Comparison of ENCODE assay signal across 1 cellular context in the genomic region with DNA sequence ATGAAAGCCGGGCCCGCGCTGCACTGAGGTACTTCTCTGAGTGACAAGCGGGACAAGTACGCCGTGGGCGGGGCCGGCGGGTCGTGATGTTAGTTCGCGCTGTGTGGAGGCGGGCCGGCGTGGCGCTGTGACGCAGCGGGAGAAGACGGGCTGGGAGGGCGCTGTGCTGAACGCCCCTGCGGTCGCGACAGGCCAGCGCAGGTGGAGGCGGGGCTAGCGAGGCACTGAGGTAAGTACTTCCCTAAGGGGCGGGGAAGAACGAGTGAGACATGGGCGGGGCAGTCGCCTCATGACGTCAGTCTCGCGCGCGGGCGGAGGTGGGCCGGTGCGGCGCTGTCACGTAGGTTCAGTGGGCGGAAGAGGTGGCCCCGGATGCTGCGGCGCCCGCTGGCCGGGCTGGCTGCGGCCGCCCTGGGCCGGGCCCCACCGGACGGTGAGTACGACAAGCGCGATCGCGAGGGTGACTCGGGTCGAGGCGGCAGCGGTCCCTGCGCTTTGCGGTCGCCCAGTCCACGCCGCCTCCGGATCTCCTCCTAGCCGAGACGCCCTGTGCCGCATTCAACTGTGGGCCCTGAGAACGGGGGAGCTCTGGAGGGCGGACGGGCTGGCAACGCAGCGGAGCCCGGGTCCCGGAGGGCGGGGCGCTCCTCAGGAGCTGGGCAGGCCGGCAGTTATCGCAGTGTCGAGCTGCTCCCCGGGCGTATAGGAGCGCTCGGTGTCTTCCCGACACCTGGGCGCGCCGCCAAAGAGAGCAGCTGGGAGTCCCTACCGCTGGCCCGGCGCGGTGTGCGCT.
TF ChIP-seq lines count a peak whose summit lies in the region.

A gene with protein sequence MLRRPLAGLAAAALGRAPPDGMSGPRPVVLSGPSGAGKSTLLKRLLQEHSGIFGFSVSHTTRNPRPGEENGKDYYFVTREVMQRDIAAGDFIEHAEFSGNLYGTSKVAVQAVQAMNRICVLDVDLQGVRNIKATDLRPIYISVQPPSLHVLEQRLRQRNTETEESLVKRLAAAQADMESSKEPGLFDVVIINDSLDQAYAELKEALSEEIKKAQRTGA (plus strand): TSS at position 349 of the 793 bp plus-strand sequence. CDS start 24 bp downstream, at position 373.

TF ChIP-seq in HepG2, 621 proteins besides CTCF, POLR2A, EP300 and RAD21 (continued from another document and continues in another):
- no peak for TF ChIP-seq SSRP1 (CRISPR knock-in tag; IDR thresholded peaks at IDR 0.05)
- no peak for TF ChIP-seq PRPF4 (IDR thresholded peaks at IDR 0.05; ENCODE audit: low read depth, low read length, poor library complexity, severe bottlenecking)
- peak; percentile 85; the same call in 1 of the 2 replicates for TF ChIP-seq ZNF556 (CRISPR knock-in tag; IDR thresholded peaks at IDR 0.05; ENCODE audit: borderline replicate concordance)
- TF ChIP-seq ZNF766 (CRISPR knock-in tag; IDR thresholded peaks at IDR 0.05; ENCODE audit: borderline replicate concordance), result 0 out of 2 replicates have a peak, but pooled peaks have one; percentile 11
- TF ChIP-seq ZNF782 (CRISPR knock-in tag; IDR thresholded peaks at IDR 0.05; ENCODE audit: borderline replicate concordance), result no peak
- no peak for TF ChIP-seq LCORL (IDR thresholded peaks at IDR 0.05)
- no peak; the same call in none of the 2 replicates for TF ChIP-seq LCORL (CRISPR knock-in tag; IDR thresholded peaks at IDR 0.05)
- TF ChIP-seq, protein P1, sequence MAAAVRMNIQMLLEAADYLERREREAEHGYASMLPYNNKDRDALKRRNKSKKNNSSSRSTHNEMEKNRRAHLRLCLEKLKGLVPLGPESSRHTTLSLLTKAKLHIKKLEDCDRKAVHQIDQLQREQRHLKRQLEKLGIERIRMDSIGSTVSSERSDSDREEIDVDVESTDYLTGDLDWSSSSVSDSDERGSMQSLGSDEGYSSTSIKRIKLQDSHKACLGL (CRISPR knock-in tag; IDR thresholded peaks at IDR 0.05), result no peak; the same call in 1 of the 2 replicates
- TF ChIP-seq, protein P2, sequence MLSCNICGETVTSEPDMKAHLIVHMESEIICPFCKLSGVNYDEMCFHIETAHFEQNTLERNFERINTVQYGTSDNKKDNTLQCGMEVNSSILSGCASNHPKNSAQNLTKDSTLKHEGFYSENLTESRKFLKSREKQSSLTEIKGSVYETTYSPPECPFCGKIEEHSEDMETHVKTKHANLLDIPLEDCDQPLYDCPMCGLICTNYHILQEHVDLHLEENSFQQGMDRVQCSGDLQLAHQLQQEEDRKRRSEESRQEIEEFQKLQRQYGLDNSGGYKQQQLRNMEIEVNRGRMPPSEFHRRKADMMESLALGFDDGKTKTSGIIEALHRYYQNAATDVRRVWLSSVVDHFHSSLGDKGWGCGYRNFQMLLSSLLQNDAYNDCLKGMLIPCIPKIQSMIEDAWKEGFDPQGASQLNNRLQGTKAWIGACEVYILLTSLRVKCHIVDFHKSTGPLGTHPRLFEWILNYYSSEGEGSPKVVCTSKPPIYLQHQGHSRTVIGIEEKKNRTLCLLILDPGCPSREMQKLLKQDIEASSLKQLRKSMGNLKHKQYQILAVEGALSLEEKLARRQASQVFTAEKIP (CRISPR knock-in tag; IDR thresholded peaks at IDR 0.05; ENCODE audit: borderline replicate concordance), result no peak
- no peak for TF ChIP-seq DNMT1 (CRISPR knock-in tag; IDR thresholded peaks at IDR 0.05)
- peak; percentile 85 for TF ChIP-seq YEATS4 (CRISPR knock-in tag; IDR thresholded peaks at IDR 0.05; ENCODE audit: borderline replicate concordance)
- TF ChIP-seq, protein P3, sequence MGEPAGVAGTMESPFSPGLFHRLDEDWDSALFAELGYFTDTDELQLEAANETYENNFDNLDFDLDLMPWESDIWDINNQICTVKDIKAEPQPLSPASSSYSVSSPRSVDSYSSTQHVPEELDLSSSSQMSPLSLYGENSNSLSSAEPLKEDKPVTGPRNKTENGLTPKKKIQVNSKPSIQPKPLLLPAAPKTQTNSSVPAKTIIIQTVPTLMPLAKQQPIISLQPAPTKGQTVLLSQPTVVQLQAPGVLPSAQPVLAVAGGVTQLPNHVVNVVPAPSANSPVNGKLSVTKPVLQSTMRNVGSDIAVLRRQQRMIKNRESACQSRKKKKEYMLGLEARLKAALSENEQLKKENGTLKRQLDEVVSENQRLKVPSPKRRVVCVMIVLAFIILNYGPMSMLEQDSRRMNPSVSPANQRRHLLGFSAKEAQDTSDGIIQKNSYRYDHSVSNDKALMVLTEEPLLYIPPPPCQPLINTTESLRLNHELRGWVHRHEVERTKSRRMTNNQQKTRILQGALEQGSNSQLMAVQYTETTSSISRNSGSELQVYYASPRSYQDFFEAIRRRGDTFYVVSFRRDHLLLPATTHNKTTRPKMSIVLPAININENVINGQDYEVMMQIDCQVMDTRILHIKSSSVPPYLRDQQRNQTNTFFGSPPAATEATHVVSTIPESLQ (CRISPR knock-in tag; conservative IDR thresholded peaks at IDR 0.05), result no peak
- TF ChIP-seq, protein P4, sequence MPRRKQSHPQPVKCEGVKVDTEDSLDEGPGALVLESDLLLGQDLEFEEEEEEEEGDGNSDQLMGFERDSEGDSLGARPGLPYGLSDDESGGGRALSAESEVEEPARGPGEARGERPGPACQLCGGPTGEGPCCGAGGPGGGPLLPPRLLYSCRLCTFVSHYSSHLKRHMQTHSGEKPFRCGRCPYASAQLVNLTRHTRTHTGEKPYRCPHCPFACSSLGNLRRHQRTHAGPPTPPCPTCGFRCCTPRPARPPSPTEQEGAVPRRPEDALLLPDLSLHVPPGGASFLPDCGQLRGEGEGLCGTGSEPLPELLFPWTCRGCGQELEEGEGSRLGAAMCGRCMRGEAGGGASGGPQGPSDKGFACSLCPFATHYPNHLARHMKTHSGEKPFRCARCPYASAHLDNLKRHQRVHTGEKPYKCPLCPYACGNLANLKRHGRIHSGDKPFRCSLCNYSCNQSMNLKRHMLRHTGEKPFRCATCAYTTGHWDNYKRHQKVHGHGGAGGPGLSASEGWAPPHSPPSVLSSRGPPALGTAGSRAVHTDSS (CRISPR knock-in tag; conservative IDR thresholded peaks at IDR 0.05), result no peak
- TF ChIP-seq, protein P5, sequence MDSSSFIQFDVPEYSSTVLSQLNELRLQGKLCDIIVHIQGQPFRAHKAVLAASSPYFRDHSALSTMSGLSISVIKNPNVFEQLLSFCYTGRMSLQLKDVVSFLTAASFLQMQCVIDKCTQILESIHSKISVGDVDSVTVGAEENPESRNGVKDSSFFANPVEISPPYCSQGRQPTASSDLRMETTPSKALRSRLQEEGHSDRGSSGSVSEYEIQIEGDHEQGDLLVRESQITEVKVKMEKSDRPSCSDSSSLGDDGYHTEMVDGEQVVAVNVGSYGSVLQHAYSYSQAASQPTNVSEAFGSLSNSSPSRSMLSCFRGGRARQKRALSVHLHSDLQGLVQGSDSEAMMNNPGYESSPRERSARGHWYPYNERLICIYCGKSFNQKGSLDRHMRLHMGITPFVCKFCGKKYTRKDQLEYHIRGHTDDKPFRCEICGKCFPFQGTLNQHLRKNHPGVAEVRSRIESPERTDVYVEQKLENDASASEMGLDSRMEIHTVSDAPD (CRISPR knock-in tag; IDR thresholded peaks at IDR 0.05), result no peak
- TF ChIP-seq, protein P6, sequence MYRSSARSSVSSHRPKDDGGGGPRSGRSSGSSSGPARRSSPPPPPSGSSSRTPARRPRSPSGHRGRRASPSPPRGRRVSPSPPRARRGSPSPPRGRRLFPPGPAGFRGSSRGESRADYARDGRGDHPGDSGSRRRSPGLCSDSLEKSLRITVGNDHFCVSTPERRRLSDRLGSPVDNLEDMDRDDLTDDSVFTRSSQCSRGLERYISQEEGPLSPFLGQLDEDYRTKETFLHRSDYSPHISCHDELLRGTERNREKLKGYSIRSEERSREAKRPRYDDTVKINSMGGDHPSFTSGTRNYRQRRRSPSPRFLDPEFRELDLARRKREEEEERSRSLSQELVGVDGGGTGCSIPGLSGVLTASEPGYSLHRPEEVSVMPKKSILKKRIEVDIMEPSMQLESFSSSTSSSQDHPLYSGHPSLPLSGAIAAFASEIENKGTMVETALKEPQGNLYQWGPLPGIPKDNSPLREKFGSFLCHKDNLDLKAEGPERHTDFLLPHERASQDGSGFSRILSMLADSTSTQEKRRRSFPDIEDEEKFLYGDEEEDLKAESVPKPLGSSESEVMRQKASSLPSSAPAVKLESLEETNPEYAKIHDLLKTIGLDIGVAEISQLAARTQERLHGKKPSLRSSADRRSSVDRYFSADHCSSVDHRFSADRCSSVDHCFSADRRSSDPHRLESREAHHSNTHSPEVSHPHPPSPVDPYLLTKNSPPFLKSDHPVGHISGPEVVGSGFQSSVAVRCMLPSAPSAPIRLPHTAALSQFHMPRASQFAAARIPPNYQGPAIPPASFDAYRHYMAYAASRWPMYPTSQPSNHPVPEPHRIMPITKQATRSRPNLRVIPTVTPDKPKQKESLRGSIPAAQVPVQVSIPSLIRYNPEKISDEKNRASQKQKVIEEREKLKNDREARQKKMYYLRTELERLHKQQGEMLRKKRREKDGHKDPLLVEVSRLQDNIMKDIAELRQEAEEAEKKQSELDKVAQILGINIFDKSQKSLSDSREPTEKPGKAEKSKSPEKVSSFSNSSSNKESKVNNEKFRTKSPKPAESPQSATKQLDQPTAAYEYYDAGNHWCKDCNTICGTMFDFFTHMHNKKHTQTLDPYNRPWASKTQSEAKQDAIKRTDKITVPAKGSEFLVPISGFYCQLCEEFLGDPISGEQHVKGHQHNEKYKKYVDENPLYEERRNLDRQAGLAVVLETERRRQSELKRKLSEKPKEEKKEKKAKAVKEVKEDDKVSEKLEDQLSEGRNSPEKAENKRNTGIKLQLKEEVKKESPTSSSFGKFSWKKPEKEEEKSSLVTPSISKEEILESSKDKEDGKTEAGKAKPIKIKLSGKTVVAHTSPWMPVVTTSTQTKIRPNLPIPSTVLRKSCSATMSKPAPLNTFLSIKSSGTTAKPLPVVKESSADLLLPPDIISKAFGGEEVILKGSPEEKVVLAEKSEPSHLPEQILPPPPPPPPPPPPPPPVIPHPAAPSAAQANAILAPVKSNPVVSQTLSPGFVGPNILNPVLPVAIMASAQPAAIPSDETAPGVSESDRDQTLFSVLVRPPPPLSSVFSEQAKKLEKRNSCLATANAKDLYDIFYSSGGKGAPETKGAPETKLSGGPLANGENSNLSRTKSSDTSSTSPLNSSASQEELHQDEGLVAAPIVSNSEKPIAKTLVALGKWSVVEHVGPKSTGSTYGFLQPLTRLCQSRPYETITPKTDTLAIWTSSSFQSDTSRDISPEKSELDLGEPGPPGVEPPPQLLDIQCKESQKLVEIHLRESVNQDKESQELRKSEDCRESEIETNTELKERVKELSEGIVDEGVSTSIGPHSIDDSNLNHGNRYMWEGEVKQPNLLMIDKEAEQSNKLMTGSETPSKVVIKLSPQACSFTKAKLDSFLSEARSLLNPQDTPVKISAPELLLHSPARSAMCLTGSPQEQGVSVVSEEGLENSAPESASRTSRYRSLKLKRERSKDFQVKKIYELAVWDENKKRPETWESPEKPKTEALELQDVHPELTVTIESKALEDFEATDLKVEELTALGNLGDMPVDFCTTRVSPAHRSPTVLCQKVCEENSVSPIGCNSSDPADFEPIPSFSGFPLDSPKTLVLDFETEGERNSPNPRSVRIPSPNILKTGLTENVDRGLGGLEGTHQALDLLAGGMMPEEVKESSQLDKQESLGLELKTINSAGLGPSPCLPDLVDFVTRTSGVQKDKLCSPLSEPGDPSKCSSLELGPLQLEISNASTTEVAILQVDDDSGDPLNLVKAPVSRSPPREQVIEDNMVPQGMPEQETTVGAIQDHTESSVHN (CRISPR knock-in tag; IDR thresholded peaks at IDR 0.05), result no peak
- TF ChIP-seq ESRRA (CRISPR knock-in tag; IDR thresholded peaks at IDR 0.05; ENCODE audit: low read depth), result no peak
- TF ChIP-seq, protein P7, sequence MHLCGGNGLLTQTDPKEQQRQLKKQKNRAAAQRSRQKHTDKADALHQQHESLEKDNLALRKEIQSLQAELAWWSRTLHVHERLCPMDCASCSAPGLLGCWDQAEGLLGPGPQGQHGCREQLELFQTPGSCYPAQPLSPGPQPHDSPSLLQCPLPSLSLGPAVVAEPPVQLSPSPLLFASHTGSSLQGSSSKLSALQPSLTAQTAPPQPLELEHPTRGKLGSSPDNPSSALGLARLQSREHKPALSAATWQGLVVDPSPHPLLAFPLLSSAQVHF (CRISPR knock-in tag; IDR thresholded peaks at IDR 0.05), result no peak
- no peak for TF ChIP-seq CC2D1A (CRISPR knock-in tag; IDR thresholded peaks at IDR 0.05)
- TF ChIP-seq TOE1 (CRISPR knock-in tag; IDR thresholded peaks at IDR 0.05), result no peak
- peak; percentile 92 for TF ChIP-seq KLF12 (CRISPR knock-in tag; IDR thresholded peaks at IDR 0.05; ENCODE audit: borderline replicate concordance)
- TF ChIP-seq, protein P8, sequence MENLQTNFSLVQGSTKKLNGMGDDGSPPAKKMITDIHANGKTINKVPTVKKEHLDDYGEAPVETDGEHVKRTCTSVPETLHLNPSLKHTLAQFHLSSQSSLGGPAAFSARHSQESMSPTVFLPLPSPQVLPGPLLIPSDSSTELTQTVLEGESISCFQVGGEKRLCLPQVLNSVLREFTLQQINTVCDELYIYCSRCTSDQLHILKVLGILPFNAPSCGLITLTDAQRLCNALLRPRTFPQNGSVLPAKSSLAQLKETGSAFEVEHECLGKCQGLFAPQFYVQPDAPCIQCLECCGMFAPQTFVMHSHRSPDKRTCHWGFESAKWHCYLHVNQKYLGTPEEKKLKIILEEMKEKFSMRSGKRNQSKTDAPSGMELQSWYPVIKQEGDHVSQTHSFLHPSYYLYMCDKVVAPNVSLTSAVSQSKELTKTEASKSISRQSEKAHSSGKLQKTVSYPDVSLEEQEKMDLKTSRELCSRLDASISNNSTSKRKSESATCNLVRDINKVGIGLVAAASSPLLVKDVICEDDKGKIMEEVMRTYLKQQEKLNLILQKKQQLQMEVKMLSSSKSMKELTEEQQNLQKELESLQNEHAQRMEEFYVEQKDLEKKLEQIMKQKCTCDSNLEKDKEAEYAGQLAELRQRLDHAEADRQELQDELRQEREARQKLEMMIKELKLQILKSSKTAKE (CRISPR knock-in tag; IDR thresholded peaks at IDR 0.05; ENCODE audit: borderline replicate concordance), result no peak; the same call in 1 of the 2 replicates
- TF ChIP-seq MEF2D (CRISPR knock-in tag; IDR thresholded peaks at IDR 0.05), result peak; percentile 60
- TF ChIP-seq SALL1 (CRISPR knock-in tag; IDR thresholded peaks at IDR 0.05), result peak; percentile 80
- TF ChIP-seq ZNF550 (CRISPR knock-in tag; IDR thresholded peaks at IDR 0.05; ENCODE audit: borderline replicate concordance), result no peak
- no peak for TF ChIP-seq KLF11 (CRISPR knock-in tag; IDR thresholded peaks at IDR 0.05)
- TF ChIP-seq ZNF136 (CRISPR knock-in tag; IDR thresholded peaks at IDR 0.05; ENCODE audit: low read depth), result no peak
- TF ChIP-seq ZNF431 (CRISPR knock-in tag; IDR thresholded peaks at IDR 0.05; ENCODE audit: borderline replicate concordance, low read depth), result no peak
- peak; percentile 46 for TF ChIP-seq SKI (IDR thresholded peaks at IDR 0.05; ENCODE audit: partially characterized antibody)
- no peak for TF ChIP-seq ZNF615 (CRISPR knock-in tag; IDR thresholded peaks at IDR 0.05; ENCODE audit: borderline replicate concordance)
- TF ChIP-seq SRSF9 (IDR thresholded peaks at IDR 0.05; ENCODE audit: borderline replicate concordance, insufficient read depth, low read depth, low read length, poor library complexity, severe bottlenecking), result no peak
- TF ChIP-seq, protein P9, sequence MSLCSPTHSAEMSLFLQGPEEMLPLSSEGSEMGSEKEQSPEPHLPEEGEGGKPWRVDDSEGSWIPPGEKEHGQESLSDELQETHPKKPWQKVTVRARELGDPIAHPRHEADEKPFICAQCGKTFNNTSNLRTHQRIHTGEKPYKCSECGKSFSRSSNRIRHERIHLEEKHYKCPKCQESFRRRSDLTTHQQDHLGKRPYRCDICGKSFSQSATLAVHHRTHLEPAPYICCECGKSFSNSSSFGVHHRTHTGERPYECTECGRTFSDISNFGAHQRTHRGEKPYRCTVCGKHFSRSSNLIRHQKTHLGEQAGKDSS (CRISPR knock-in tag; IDR thresholded peaks at IDR 0.05; ENCODE audit: borderline replicate concordance, low read depth), result no peak
- TF ChIP-seq ZNF790 (CRISPR knock-in tag; IDR thresholded peaks at IDR 0.05; ENCODE audit: borderline replicate concordance), result peak; percentile 46; the same call in 1 of the 2 replicates
